8 cellular contexts compared by ENCODE assay signal in genomic region chr9:96655198-96655851, GRCh38. TPM values are rescaled to one million over a fixed set of nuclear protein-coding genes. Genes with fewer than 3 reads are reported as not detected.
DNase-seq lines count a peak whose midpoint lies in the region; ATAC-seq and TF ChIP-seq lines count a peak whose summit lies in the region.

Gene PRXL2C (minus strand): TSS chr9:96655317. CDS start chr9:96655281, 36 bp downstream.

- peak within 1 kb of the TSS; percentile 84 for H3K27ac Mint-ChIP-seq in WTC11

- H3K4me3 ChIP-seq in GM23248 (peak within 1 kb of the TSS; percentile 78), mammary epithelial cell (replicated peaks in 1 of 3; ENCODE audit: insufficient read depth in 1 of 3, low read depth in 2 of 3, low read length in 3 of 3) (peak within 1 kb of the TSS; percentile 66 to 93 (median 74)), spleen (peak within 1 kb of the TSS; percentile 57 to 91 (median 67))

- H3F3A ChIP-seq in GM23248 (ENCODE audit: insufficient read depth) = peaks cover 33% of the 10 kb centered on the region

- WGBS in GM23248 (ENCODE audit: low coverage in 1 of 2, low lambda C conversion rate in 2 of 2, missing lambda C conversion rate in 2 of 2), 2 experiments = 15 to 27% methylated on average over 30 to 56 of the region's 57 CpGs
- 8% methylated on average over 5 of the region's 57 CpGs for WGBS in mammary epithelial cell (ENCODE audit: low coverage, missing lambda C conversion rate)
- 3 to 6% (median 4%) methylated on average over 27 to 57 of the region's 57 CpGs for WGBS in spleen, 5 donors

- ATAC-seq in WTC11 = peak; percentile 82

- TF ChIP-seq CTCF in WTC11 (IDR thresholded peaks at IDR 0.05) = no peak
- no peak for TF ChIP-seq CTCF in mammary epithelial cell (conservative IDR thresholded peaks at IDR 0.05 in 1 of 2, IDR thresholded peaks at IDR 0.05 in 1 of 2; ENCODE audit: extremely low read depth in 1 of 2, insufficient read depth in 1 of 2, low read depth in 1 of 2, low read length in 2 of 2)
- TF ChIP-seq CTCF in spleen (IDR thresholded peaks at IDR 0.05 in 8 of 11, conservative IDR thresholded peaks at IDR 0.05 in 3 of 11) = peak in 2 of 11 experiments; percentile 4 to 7

- peaks cover 4% of the 10 kb centered on the region for H3K4me1 Mint-ChIP-seq in WTC11

- H3K36me3 ChIP-seq in GM23248 (ENCODE audit: low read depth) (no peaks in the 10 kb centered on the region), mammary epithelial cell (ENCODE audit: insufficient read depth, low read length) (peaks cover 8% of the 10 kb centered on the region), spleen (peaks cover 0 to 21% (median 12%) of the 10 kb centered on the region in 6 donors)

- in situ Hi-C loops in G401 (cut with HindIII; ENCODE audit: low sequenced_read_pairs) (no loop called here), GM23248 (cut with MboI) (no loop called here), mammary epithelial cell (cut with MboI; ENCODE audit: low sequenced_read_pairs in 2 of 2) (loop anchor here (5.0 to 25.0 kb wide), 4 partner anchors 211 to 333 kb away; no protein-coding TSS in a partner anchor)

- H3K4me2 ChIP-seq in GM23248 (ENCODE audit: unreplicated experiment) (peak within 1 kb of the TSS; percentile 77), mammary epithelial cell (ENCODE audit: insufficient read depth, low read depth, low read length) (peak within 1 kb of the TSS; percentile 70)

- BruUV-seq in mammary epithelial cell (replicated peaks; lab: Mats Ljungman, UMichigan) = TSS peak; percentile 33

- H3K79me2 ChIP-seq in GM23248 (ENCODE audit: insufficient read depth) (no peaks in the 10 kb centered on the region), mammary epithelial cell (ENCODE audit: insufficient read depth, low read length) (no peaks in the 10 kb centered on the region)

- H3K27ac ChIP-seq in GM23248 (peak within 1 kb of the TSS; percentile 96), mammary epithelial cell (ENCODE audit: insufficient read depth, low read depth, low read length) (peak within 1 kb of the TSS; percentile 89), spleen (peak within 1 kb of the TSS; percentile 90 to 96 (median 92))

- peak within 1 kb of the TSS; percentile 86 for H3K4me3 Mint-ChIP-seq in WTC11

- CTCF ChIA-PET in WTC11 (lab: Charles Lee) = no interaction called here
- CTCF ChIA-PET in mammary epithelial cell (lab: Charles Lee; ENCODE audit: low non-redundant PET) = interaction anchor here (0.5 kb wide), 1 partner anchor 767 kb away, joined by 3 read pairs; no protein-coding TSS in a partner anchor

- H3K9me2 ChIP-seq in GM23248 (ENCODE audit: insufficient read depth) = no peaks in the 10 kb centered on the region

- peaks cover 14% of the 10 kb centered on the region for H3K27me3 Mint-ChIP-seq in WTC11 (ENCODE audit: low read depth)

- H3K27me3 ChIP-seq in GM23248 (replicated peaks; ENCODE audit: insufficient read depth) = no peaks in the 10 kb centered on the region
- no peaks in the 10 kb centered on the region for H3K27me3 ChIP-seq in mammary epithelial cell (ENCODE audit: insufficient read depth, low read length)
- H3K27me3 ChIP-seq in spleen (replicated peaks in 1 of 7) = no peaks in the 10 kb centered on the region

- POLR2A ChIA-PET in WTC11 (lab: Charles Lee) = no interaction called here

- DNase-seq in G401 (ENCODE audit: low spot score) (peak; percentile 45), GM23248 (peak; percentile 88), NCI-H1048 (lab: John Stamatoyannopoulos, UW) (peak; percentile 22), WTC11 (ENCODE audit: low spot score) (peak; percentile 66), mammary epithelial cell (peak; percentile 66), inferior parietal cortex (ENCODE audit: extremely low spot score) (peak; percentile 18), spleen (peak; percentile 94), NAMALWA (ENCODE audit: low spot score) (no peak)

- no peaks in the 10 kb centered on the region for H3K9me3 Mint-ChIP-seq in WTC11

- no peaks in the 10 kb centered on the region for H3K9me3 ChIP-seq in GM23248 (ENCODE audit: low read depth)
- H3K9me3 ChIP-seq in mammary epithelial cell (replicated peaks; ENCODE audit: insufficient read depth, low read length) = no peaks in the 10 kb centered on the region
- no peaks in the 10 kb centered on the region for H3K9me3 ChIP-seq in spleen

- intact Hi-C loops in mammary epithelial cell (cut with micrococcal nuclease) (loop anchor here (1.0 to 2.0 kb wide), 2 partner anchors 203 to 237 kb away; partner anchors contain the start of gene ZNF367), spleen (cut with DNase I; ENCODE audit: low total_unique reads) (no loop called here)

- no peaks in the 10 kb centered on the region for H3K36me3 Mint-ChIP-seq in WTC11

- H3K9ac ChIP-seq in GM23248 (peak within 1 kb of the TSS; percentile 91), mammary epithelial cell (ENCODE audit: insufficient read depth, low read length) (peak within 1 kb of the TSS; percentile 83)

- peaks cover 25% of the 10 kb centered on the region for H3K4me1 ChIP-seq in GM23248 (ENCODE audit: insufficient read depth)
- H3K4me1 ChIP-seq in mammary epithelial cell (ENCODE audit: insufficient read depth, low read length) = peaks cover 8% of the 10 kb centered on the region
- H3K4me1 ChIP-seq in spleen = peaks cover 0 to 33% (median 21%) of the 10 kb centered on the region in 6 donors

- no peak for TF ChIP-seq POLR2A in spleen (IDR thresholded peaks at IDR 0.05)

- dilution Hi-C loops in mammary epithelial cell (cut with HindIII; ENCODE audit: low sequenced_read_pairs) = no loop called here

- H2AFZ ChIP-seq in GM23248 (peak within 1 kb of the TSS; percentile 77), mammary epithelial cell (ENCODE audit: low read depth, low read length) (peak within 1 kb of the TSS; percentile 91)

- H4K20me1 ChIP-seq in GM23248 (ENCODE audit: insufficient read depth) (no peaks in the 10 kb centered on the region), mammary epithelial cell (ENCODE audit: insufficient read depth, low read length) (no peaks in the 10 kb centered on the region)

TF ChIP-seq in WTC11, 78 proteins besides CTCF, POLR2A, EP300 and RAD21 (continues in another document):
- peak; percentile 39; the same call in 1 of the 2 replicates for TF ChIP-seq ZNF121 (CRISPR knock-in tag; IDR thresholded peaks at IDR 0.05)
- TF ChIP-seq JAZF1 (CRISPR knock-in tag; IDR thresholded peaks at IDR 0.05) = no peak
- TF ChIP-seq ZNF396 (CRISPR knock-in tag; IDR thresholded peaks at IDR 0.05; ENCODE audit: borderline replicate concordance) = no peak
- TF ChIP-seq USF2 (CRISPR knock-in tag; IDR thresholded peaks at IDR 0.05) = peak; percentile 50; the same call in 1 of the 2 replicates
- TF ChIP-seq SP1 (CRISPR knock-in tag; conservative IDR thresholded peaks at IDR 0.05) = peak; percentile 52
- TF ChIP-seq GABPB1 (CRISPR knock-in tag; IDR thresholded peaks at IDR 0.05) = 0 out of 2 replicates have a peak, but pooled peaks have one; percentile 30
- no peak for TF ChIP-seq ZNF317 (CRISPR knock-in tag; IDR thresholded peaks at IDR 0.05; ENCODE audit: borderline replicate concordance, low read depth)
- TF ChIP-seq CREM (CRISPR knock-in tag; IDR thresholded peaks at IDR 0.05) = 0 out of 2 replicates have a peak, but pooled peaks have one; percentile 15
- no peak for TF ChIP-seq ZBTB43 (CRISPR knock-in tag; IDR thresholded peaks at IDR 0.05)

RNA-seq across cellular contexts. Expression of gene PRXL2C, which starts in this region (rescaled TPM):
- total RNA-seq in G401 (2014; rRNA removed; shearing (Covaris generic)) = 13.7 and 18.7 TPM in 2 replicates
- 13.7 and 17.5 TPM in 2 replicates for total RNA-seq in GM23248 (2014; rRNA removed; shearing (Covaris generic))
- polyA plus RNA-seq in GM23248 (2016; fragmentation: Nextera tagmentation; extraction: Ambion mirVana) (22.5 and 23.6 TPM in 2 replicates), mammary epithelial cell (6.6 TPM), spleen (1 to 10 TPM; 5.4 to 9.1 (median 6.5) TPM)
- total RNA-seq in WTC11 (2021) (5.5 to 7.5 TPM (median 6.5 TPM) in 3 replicates), mammary epithelial cell (10 to 100 TPM; 13.0 to 14.3 TPM), spleen (10 to 100 TPM; 13.9 to 20.1 (median 15.6) TPM)
- 8.0 TPM for polyA minus RNA-seq in mammary epithelial cell

Comparison
In these comparisons a context has a peak if more than half of its experiments do, and no peak if none do; other contexts are left out.
1. in situ Hi-C loops: an anchor here in mammary epithelial cell (5.0 to 25.0 kb wide); none called in G401 and GM23248.